In the genomic region with DNA sequence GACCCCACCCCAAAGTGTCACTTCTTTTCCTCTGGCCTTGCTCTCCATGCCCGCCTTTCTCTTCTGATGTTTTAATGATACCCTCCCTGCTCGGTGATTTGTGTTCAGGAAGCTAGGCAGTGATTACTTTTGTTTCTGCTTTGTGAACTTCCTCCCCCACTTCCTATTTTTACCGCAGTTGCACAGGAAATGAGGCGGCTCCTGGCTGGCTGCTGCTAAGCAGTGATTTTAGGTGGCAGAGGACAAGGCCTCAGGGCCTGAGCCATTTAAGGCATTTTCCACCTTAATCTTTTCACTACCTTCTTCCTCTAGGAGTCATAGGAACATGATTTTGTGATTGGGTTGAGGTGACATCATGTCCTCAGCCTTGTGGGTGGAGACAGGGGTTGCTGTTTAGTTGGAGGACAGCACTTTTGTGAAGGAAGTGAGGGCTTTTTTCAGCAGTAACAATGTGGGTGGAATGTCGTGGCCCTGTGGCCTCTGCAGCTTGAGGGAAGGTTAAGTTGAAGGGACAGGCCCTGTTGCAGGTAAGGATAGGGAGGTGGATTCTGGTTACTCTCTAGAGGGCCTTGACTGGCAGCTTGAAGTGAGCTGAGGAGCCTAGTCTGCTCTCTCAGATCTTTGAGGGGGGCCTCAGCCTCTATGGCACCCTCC, we compare ENCODE assay signal across 1 cellular context.
TF ChIP-seq lines count a peak whose summit lies in the region.

No MANE protein-coding gene starts in this region.

TF ChIP-seq in H1, 55 proteins besides CTCF, POLR2A, EP300 and RAD21:
- 0 out of 2 replicates have a peak, but pooled peaks have one; percentile 14 for TF ChIP-seq TEAD4 (IDR thresholded peaks at IDR 0.05; ENCODE audit: low read depth, low read length)
- no peak for TF ChIP-seq ASH2L (IDR thresholded peaks at IDR 0.05; ENCODE audit: low read length)
